Comparison of ENCODE assay signal across 2 cellular contexts in the genomic region with DNA sequence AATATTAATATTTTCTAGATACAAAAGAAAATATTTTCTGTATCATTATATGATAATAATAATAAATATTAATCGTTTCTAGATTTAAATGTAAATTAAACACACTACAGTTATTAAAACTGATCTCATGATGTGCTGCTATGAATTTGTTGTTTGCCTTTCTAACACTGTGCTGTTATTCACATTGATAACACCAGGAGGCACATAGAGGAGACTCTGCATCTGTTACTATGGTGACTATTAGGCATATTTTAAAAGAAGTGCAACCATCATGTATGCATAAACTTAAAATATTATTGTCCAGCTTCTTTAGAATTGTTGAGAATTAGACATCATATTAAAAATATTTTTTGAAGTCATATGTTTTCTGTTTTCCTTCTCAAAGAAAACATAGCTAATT.
A peak's percentile ranks its signal among the peaks of the same experiment; 100 is the strongest.
TF ChIP-seq lines count a peak whose summit lies in the region.

No MANE protein-coding gene starts in this region.

TF ChIP-seq in HepG2, 621 proteins besides CTCF, POLR2A, EP300 and RAD21 (continued from another document):
- TF ChIP-seq, protein P1, sequence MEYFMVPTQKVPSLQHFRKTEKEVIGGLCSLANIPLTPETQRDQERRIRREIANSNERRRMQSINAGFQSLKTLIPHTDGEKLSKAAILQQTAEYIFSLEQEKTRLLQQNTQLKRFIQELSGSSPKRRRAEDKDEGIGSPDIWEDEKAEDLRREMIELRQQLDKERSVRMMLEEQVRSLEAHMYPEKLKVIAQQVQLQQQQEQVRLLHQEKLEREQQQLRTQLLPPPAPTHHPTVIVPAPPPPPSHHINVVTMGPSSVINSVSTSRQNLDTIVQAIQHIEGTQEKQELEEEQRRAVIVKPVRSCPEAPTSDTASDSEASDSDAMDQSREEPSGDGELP (IDR thresholded peaks at IDR 0.05; ENCODE audit: borderline replicate concordance, low read depth): no peak
- TF ChIP-seq RFX3 (CRISPR knock-in tag; IDR thresholded peaks at IDR 0.05): peak; percentile 27; the same call in 1 of the 2 replicates
- TF ChIP-seq, protein P2, sequence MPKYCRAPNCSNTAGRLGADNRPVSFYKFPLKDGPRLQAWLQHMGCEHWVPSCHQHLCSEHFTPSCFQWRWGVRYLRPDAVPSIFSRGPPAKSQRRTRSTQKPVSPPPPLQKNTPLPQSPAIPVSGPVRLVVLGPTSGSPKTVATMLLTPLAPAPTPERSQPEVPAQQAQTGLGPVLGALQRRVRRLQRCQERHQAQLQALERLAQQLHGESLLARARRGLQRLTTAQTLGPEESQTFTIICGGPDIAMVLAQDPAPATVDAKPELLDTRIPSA (CRISPR knock-in tag; IDR thresholded peaks at IDR 0.05; ENCODE audit: borderline replicate concordance): no peak
TF ChIP-seq in HepG2: peak in this region for 1.

TF ChIP-seq in HEK293T, 16 proteins besides CTCF, POLR2A, EP300 and RAD21 (continued from another document):
- TF ChIP-seq, protein P3, sequence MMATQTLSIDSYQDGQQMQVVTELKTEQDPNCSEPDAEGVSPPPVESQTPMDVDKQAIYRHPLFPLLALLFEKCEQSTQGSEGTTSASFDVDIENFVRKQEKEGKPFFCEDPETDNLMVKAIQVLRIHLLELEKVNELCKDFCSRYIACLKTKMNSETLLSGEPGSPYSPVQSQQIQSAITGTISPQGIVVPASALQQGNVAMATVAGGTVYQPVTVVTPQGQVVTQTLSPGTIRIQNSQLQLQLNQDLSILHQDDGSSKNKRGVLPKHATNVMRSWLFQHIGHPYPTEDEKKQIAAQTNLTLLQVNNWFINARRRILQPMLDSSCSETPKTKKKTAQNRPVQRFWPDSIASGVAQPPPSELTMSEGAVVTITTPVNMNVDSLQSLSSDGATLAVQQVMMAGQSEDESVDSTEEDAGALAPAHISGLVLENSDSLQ (IDR thresholded peaks at IDR 0.05): no peak
- TF ChIP-seq FOXA1 (IDR thresholded peaks at IDR 0.05): no peak
TF ChIP-seq in HEK293T: peak in this region for 0.
